Comparison of ENCODE assay signal across 8 cellular contexts in the genomic region with DNA sequence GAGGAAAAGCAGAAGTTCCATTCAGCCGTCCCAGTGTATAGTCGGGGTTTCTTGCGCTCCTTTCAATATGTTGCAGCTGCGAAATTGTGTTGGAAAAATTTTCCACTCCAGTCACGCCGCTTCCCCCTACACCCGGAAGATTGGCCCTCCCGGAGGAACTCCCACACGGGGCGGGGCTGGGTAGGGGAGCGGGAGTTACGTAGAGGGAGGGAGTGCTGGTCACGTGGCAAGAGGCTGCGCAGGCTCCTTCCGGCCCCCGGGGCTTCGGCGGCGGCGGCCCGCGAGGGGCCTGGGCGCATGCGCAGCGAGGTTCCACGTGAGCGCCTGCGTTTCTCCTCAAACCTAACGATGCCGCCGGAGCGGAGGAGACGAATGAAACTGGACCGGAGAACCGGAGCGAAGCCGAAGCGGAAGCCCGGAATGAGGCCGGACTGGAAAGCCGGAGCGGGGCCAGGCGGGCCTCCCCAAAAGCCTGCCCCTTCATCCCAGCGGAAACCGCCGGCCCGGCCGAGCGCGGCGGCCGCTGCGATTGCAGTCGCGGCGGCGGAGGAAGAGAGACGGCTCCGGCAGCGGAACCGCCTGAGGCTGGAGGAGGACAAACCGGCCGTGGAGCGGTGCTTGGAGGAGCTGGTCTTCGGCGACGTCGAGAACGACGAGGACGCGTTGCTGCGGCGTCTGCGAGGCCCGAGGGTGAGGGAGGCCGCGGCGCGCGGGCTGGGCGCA. TPM values are rescaled to one million over a fixed set of nuclear protein-coding genes. Genes with fewer than 3 reads are reported as not detected.
DNase-seq lines count a peak whose midpoint lies in the region; ATAC-seq and TF ChIP-seq lines count a peak whose summit lies in the region.

A gene (plus strand): TSS at position 310 of the 723 bp plus-strand sequence. CDS start 39 bp downstream, at position 349.

- intact Hi-C loops in T-helper 1 cell treated with Interleukin-12 subunit alpha and Interleukin-12 subunit beta and Interleukin-4 antibody, amounts not matched to agents 30 ng/mL and 1 ng/mL, for 36 hours (cut with micrococcal nuclease) = loop anchor here (1.0 kb wide), 7 partner anchors 94 to 541 kb away; a partner anchor contains a TSS
- intact Hi-C loops in left ventricle myocardium inferior (cut with micrococcal nuclease) (no loop called here), upper lobe of right lung (cut with DNase I) (no loop called here)

- H3K27me3 Mint-ChIP-seq in progenitor cell of endocrine pancreas = no peaks in the 10 kb centered on the region

- DNase-seq in NCI-H1694 (lab: John Stamatoyannopoulos, UW) (peak; percentile 91), amniotic epithelial cell (ENCODE audit: low read depth) (peak; percentile 96), left ventricle myocardium inferior (peak; percentile 97), progenitor cell of endocrine pancreas (ENCODE audit: low spot score, unreplicated experiment) (peak; percentile 92), upper lobe of right lung (peak; percentile 99)

- peak within 1 kb of the TSS; percentile 100 for H3K27ac Mint-ChIP-seq in progenitor cell of endocrine pancreas

- no peaks in the 10 kb centered on the region for H3K9me3 Mint-ChIP-seq in progenitor cell of endocrine pancreas (ENCODE audit: low read depth)

- H3K36me3 Mint-ChIP-seq in progenitor cell of endocrine pancreas (ENCODE audit: insufficient read depth) = peaks cover 7% of the 10 kb centered on the region

- peaks cover 76% of the 10 kb centered on the region for H3K4me1 ChIP-seq in left ventricle myocardium inferior
- peaks cover 49% of the 10 kb centered on the region for H3K4me1 ChIP-seq in upper lobe of right lung

- H3K9me3 ChIP-seq in left ventricle myocardium inferior (replicated peaks) (no peaks in the 10 kb centered on the region), upper lobe of right lung (no peaks in the 10 kb centered on the region)

- peaks cover 40% of the 10 kb centered on the region for H3K4me1 Mint-ChIP-seq in progenitor cell of endocrine pancreas (ENCODE audit: low read depth)

- peak within 1 kb of the TSS; percentile 88 for H3K4me3 ChIP-seq in left ventricle myocardium inferior
- H3K4me3 ChIP-seq in upper lobe of right lung = peak within 1 kb of the TSS; percentile 98

- H3K27ac ChIP-seq in left ventricle myocardium inferior (replicated peaks) = peak within 1 kb of the TSS; percentile 98
- peak within 1 kb of the TSS; percentile 95 for H3K27ac ChIP-seq in upper lobe of right lung

- peaks cover 29% of the 10 kb centered on the region for H3K36me3 ChIP-seq in left ventricle myocardium inferior
- H3K36me3 ChIP-seq in upper lobe of right lung = peaks cover 31% of the 10 kb centered on the region

- peak; percentile 80 for ATAC-seq in GM18498 (IDR thresholded peaks at IDR 0.05; ENCODE audit: unreplicated experiment)
- ATAC-seq in HG02885 (IDR thresholded peaks at IDR 0.05; ENCODE audit: poor library complexity, unreplicated experiment) = peak; percentile 71
- peak; percentile 95 for ATAC-seq in upper lobe of right lung

- H3K27me3 ChIP-seq in left ventricle myocardium inferior (ENCODE audit: low read depth) (no peaks in the 10 kb centered on the region), upper lobe of right lung (no peaks in the 10 kb centered on the region)

- no peak for TF ChIP-seq CTCF in left ventricle myocardium inferior (IDR thresholded peaks at IDR 0.05; ENCODE audit: borderline replicate concordance)
- no peak for TF ChIP-seq CTCF in progenitor cell of endocrine pancreas (IDR thresholded peaks at IDR 0.05; ENCODE audit: unreplicated experiment)
- TF ChIP-seq CTCF in upper lobe of right lung (IDR thresholded peaks at IDR 0.05) = no peak

- peak within 1 kb of the TSS; percentile 95 for H3K4me3 Mint-ChIP-seq in progenitor cell of endocrine pancreas (ENCODE audit: low read depth)

RNA-seq across cellular contexts. Expression of the gene that starts here (rescaled TPM):
- total RNA-seq in T-helper 1 cell treated with Interleukin-12 subunit alpha and Interleukin-12 subunit beta and Interleukin-4 antibody, amounts not matched to agents 30 ng/mL and 1 ng/mL, for 36 hours = 52.6 and 52.9 TPM in 2 replicates
- total RNA-seq in left ventricle myocardium inferior (6.8 TPM), progenitor cell of endocrine pancreas (35.3 and 38.0 TPM in 2 replicates), upper lobe of right lung (30.0 TPM)

Comparison
In these comparisons a context has a peak if more than half of its experiments do, and no peak if none do; other contexts are left out.
1. Peak in every context shown above with its lines: DNase-seq, ATAC-seq, H3K4me3 ChIP-seq and H3K27ac ChIP-seq.